ENCODE assay signal across 1 cellular context in genomic region chr4:176320340-176320975, GRCh38.
TF ChIP-seq lines count a peak whose summit lies in the region.

No MANE protein-coding gene starts in this region.

TF ChIP-seq in HepG2, 621 proteins besides CTCF, POLR2A, EP300 and RAD21 (continued from another document and continues in another):
- TF ChIP-seq ZBTB33 (CRISPR knock-in tag; IDR thresholded peaks at IDR 0.05) (no peak), ZFP37 (CRISPR knock-in tag; IDR thresholded peaks at IDR 0.05; ENCODE audit: borderline replicate concordance) (0 out of 2 replicates have a peak, but pooled peaks have one; percentile 53), AKNA (CRISPR knock-in tag; IDR thresholded peaks at IDR 0.05; ENCODE audit: borderline replicate concordance) (no peak), CREB1 (IDR thresholded peaks at IDR 0.05) (no peak), CREB1 (CRISPR knock-in tag; IDR thresholded peaks at IDR 0.05) (no peak), THAP8 (CRISPR knock-in tag; IDR thresholded peaks at IDR 0.05; ENCODE audit: borderline replicate concordance) (no peak), ZNF335 (CRISPR knock-in tag; IDR thresholded peaks at IDR 0.05) (no peak), ZBTB37 (CRISPR knock-in tag; IDR thresholded peaks at IDR 0.05) (no peak), HNRNPLL (IDR thresholded peaks at IDR 0.05; ENCODE audit: low read depth, low read length, poor library complexity, severe bottlenecking) (no peak), NFE2 (CRISPR knock-in tag; IDR thresholded peaks at IDR 0.05) (no peak), ZNF160 (CRISPR knock-in tag; IDR thresholded peaks at IDR 0.05) (peak; percentile 59; the same call in 1 of the 2 replicates), ZNF142 (CRISPR knock-in tag; IDR thresholded peaks at IDR 0.05) (0 out of 2 replicates have a peak, but pooled peaks have one; percentile 38), SP140L (CRISPR knock-in tag; IDR thresholded peaks at IDR 0.05; ENCODE audit: borderline replicate concordance) (no peak; the same call in 1 of the 2 replicates), DMAP1 (CRISPR knock-in tag; IDR thresholded peaks at IDR 0.05) (peak; percentile 18; the same call in 1 of the 2 replicates), HOMEZ (CRISPR knock-in tag; IDR thresholded peaks at IDR 0.05; ENCODE audit: low read depth) (no peak), ZNF670 (CRISPR knock-in tag; IDR thresholded peaks at IDR 0.05; ENCODE audit: borderline replicate concordance) (no peak), ZNF468 (CRISPR knock-in tag; IDR thresholded peaks at IDR 0.05) (no peak), AHDC1 (CRISPR knock-in tag; IDR thresholded peaks at IDR 0.05; ENCODE audit: borderline replicate concordance) (no peak), THRA (CRISPR knock-in tag; IDR thresholded peaks at IDR 0.05; ENCODE audit: borderline replicate concordance) (no peak), NFYC (CRISPR knock-in tag; IDR thresholded peaks at IDR 0.05) (peak; percentile 67), FOXM1 (CRISPR knock-in tag; IDR thresholded peaks at IDR 0.05) (no peak), MYPOP (CRISPR knock-in tag; IDR thresholded peaks at IDR 0.05) (0 out of 2 replicates have a peak, but pooled peaks have one; percentile 44), IRF2 (CRISPR knock-in tag; IDR thresholded peaks at IDR 0.05) (peak; percentile 54; the same call in 1 of the 2 replicates), ZMYM3 (CRISPR knock-in tag; IDR thresholded peaks at IDR 0.05) (no peak), ZNF598 (CRISPR knock-in tag; IDR thresholded peaks at IDR 0.05; ENCODE audit: borderline replicate concordance) (peak; percentile 51; the same call in 1 of the 2 replicates), ZNF749 (CRISPR knock-in tag; IDR thresholded peaks at IDR 0.05; ENCODE audit: borderline replicate concordance) (0 out of 2 replicates have a peak, but pooled peaks have one; percentile 58)
